Comparison of ENCODE assay signal across 8 cellular contexts in the genomic region with DNA sequence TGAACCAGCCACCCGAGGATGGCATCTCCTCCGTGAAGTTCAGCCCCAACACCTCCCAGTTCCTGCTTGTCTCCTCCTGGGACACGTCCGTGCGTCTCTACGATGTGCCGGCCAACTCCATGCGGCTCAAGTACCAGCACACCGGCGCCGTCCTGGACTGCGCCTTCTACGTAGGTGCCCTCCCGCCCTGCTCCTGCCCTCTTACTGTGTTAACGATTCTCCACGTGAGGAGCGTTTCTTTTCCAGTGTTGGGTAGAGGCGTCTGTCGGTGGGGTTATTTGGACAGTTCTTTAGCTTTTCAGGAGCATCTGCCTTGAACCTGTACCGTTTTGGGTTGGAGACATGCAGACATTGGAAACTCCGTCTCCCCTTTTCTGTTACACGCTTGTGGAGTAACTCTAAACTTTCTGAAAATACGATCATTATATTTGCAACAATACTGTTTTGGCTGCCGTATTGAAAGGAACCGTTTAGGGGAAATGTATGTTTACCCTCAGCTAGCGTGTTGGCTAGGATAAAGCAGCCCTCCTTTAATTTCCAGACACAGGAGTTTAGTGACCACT. TPM values are rescaled to one million over a fixed set of nuclear protein-coding genes. Genes with fewer than 3 reads are reported as not detected.
DNase-seq lines count a peak whose midpoint lies in the region; ATAC-seq and TF ChIP-seq lines count a peak whose summit lies in the region.

No MANE protein-coding gene starts in this region.

- peak overlapping the region; percentile 94 for H3K9ac ChIP-seq in iPS-15b (ENCODE audit: low read depth, low read length)

- peak overlapping the region; percentile 92 for H3K4me3 Mint-ChIP-seq in Caco-2 (ENCODE audit: unreplicated experiment)
- H3K4me3 Mint-ChIP-seq in activated naive CD4-positive, alpha-beta T cell treated with anti-CD3 and anti-CD28 coated beads, Interleukin-2, amount 50 U/mL, for 24 hours, result peak overlapping the region; percentile 99
- peak overlapping the region; percentile 93 to 100 for H3K4me3 Mint-ChIP-seq in stimulated activated naive B cell treated with anti-CD40 and anti-IgM and Interleukin-4, amounts not matched to agents 10 μg/mL and 1 μg/mL and 100 μg/mL, for 72 hours

- TF ChIP-seq CTCF in Caco-2 (IDR thresholded peaks at IDR 0.05; ENCODE audit: insufficient read depth in 1 of 2, low read depth in 1 of 2, low read length in 1 of 2, severe bottlenecking in 1 of 2, unreplicated experiment in 1 of 2), result no peak

- BruUV-seq in Caco-2 (replicated peaks; lab: Mats Ljungman, UMichigan), result no TSS peak

- no peaks in the 10 kb centered on the region for H3K36me3 ChIP-seq in Caco-2 (ENCODE audit: control insufficient read depth, insufficient read depth, low read length)
- no peaks in the 10 kb centered on the region for H3K36me3 ChIP-seq in iPS-15b (ENCODE audit: control insufficient read depth, insufficient read depth, low read length)

- intact Hi-C loops in Caco-2 (cut with micrococcal nuclease; ENCODE audit: unreplicated experiment), result loop anchor here (1.0 kb wide), 1 partner anchor 16 kb away; no protein-coding TSS in a partner anchor

- H3K27me3 ChIP-seq in Caco-2 (replicated peaks; ENCODE audit: control insufficient read depth, insufficient read depth, low read length) (no peaks in the 10 kb centered on the region), iPS-15b (ENCODE audit: control insufficient read depth, insufficient read depth, low read length) (peaks cover 37% of the 10 kb centered on the region)

- H3K27ac Mint-ChIP-seq in Caco-2 (ENCODE audit: unreplicated experiment), result peak overlapping the region; percentile 88
- peak overlapping the region; percentile 95 for H3K27ac Mint-ChIP-seq in activated naive CD4-positive, alpha-beta T cell treated with anti-CD3 and anti-CD28 coated beads, Interleukin-2, amount 50 U/mL, for 24 hours
- peak overlapping the region; percentile 99 for H3K27ac Mint-ChIP-seq in stimulated activated naive B cell treated with anti-CD40 and anti-IgM and Interleukin-4, amounts not matched to agents 10 μg/mL and 1 μg/mL and 100 μg/mL, for 72 hours

- peak overlapping the region; percentile 61 for H3K4me3 ChIP-seq in Caco-2 (ENCODE audit: low read depth, low read length)
- peak overlapping the region; percentile 93 for H3K4me3 ChIP-seq in iPS-15b (ENCODE audit: low read depth, low read length)

- POLR2A ChIA-PET in Caco-2 (lab: Charles Lee), result no interaction called here

- peaks cover 65% of the 10 kb centered on the region for H3K36me3 Mint-ChIP-seq in Caco-2 (ENCODE audit: insufficient read depth, unreplicated experiment)
- H3K36me3 Mint-ChIP-seq in activated naive CD4-positive, alpha-beta T cell treated with anti-CD3 and anti-CD28 coated beads, Interleukin-2, amount 50 U/mL, for 24 hours, result peaks cover 18% of the 10 kb centered on the region
- H3K36me3 Mint-ChIP-seq in stimulated activated naive B cell treated with anti-CD40 and anti-IgM and Interleukin-4, amounts not matched to agents 10 μg/mL and 1 μg/mL and 100 μg/mL, for 72 hours, result peaks cover 29 to 36% of the 10 kb centered on the region in 2 donors

- peaks cover 24% of the 10 kb centered on the region for H3K4me1 Mint-ChIP-seq in Caco-2 (ENCODE audit: low read depth, unreplicated experiment)
- H3K4me1 Mint-ChIP-seq in activated naive CD4-positive, alpha-beta T cell treated with anti-CD3 and anti-CD28 coated beads, Interleukin-2, amount 50 U/mL, for 24 hours, result peaks cover 73% of the 10 kb centered on the region
- peaks cover 16 to 43% of the 10 kb centered on the region in 2 donors for H3K4me1 Mint-ChIP-seq in stimulated activated naive B cell treated with anti-CD40 and anti-IgM and Interleukin-4, amounts not matched to agents 10 μg/mL and 1 μg/mL and 100 μg/mL, for 72 hours

- H3K9me3 Mint-ChIP-seq in Caco-2 (ENCODE audit: unreplicated experiment), result no peaks in the 10 kb centered on the region
- H3K9me3 Mint-ChIP-seq in activated naive CD4-positive, alpha-beta T cell treated with anti-CD3 and anti-CD28 coated beads, Interleukin-2, amount 50 U/mL, for 24 hours, result no peaks in the 10 kb centered on the region
- H3K9me3 Mint-ChIP-seq in stimulated activated naive B cell treated with anti-CD40 and anti-IgM and Interleukin-4, amounts not matched to agents 10 μg/mL and 1 μg/mL and 100 μg/mL, for 72 hours, result no peaks in the 10 kb centered on the region

- DNase-seq in Caco-2, result peak; percentile 53 to 65
- peak; percentile 65 for DNase-seq in HK-2 (ENCODE audit: unreplicated experiment)
- no peak for DNase-seq in stimulated activated naive B cell treated with anti-CD40 and anti-IgM and Interleukin-4, amounts not matched to agents 10 μg/mL and 1 μg/mL and 100 μg/mL, for 72 hours
- no peak for DNase-seq in ecto neural progenitor cell (ENCODE audit: low spot score)
- no peak for DNase-seq in NCI-H524 treated with DMSO at 0.1 percent for 48 hours (lab: John Stamatoyannopoulos, UW)

- ATAC-seq in GM21360 (IDR thresholded peaks at IDR 0.05; ENCODE audit: unreplicated experiment), result peak; percentile 8
- peak; percentile 18 to 27 for ATAC-seq in stimulated activated naive B cell treated with anti-CD40 and anti-IgM and Interleukin-4, amounts not matched to agents 10 μg/mL and 1 μg/mL and 100 μg/mL, for 72 hours (replicated peaks)

- H3K4me1 ChIP-seq in Caco-2 (peaks cover 33% of the 10 kb centered on the region), iPS-15b (ENCODE audit: control insufficient read depth, insufficient read depth, low read length) (peaks cover 19% of the 10 kb centered on the region)

- no peaks in the 10 kb centered on the region for H3K27me3 Mint-ChIP-seq in Caco-2 (ENCODE audit: insufficient read depth, unreplicated experiment)
- peaks cover 4% of the 10 kb centered on the region for H3K27me3 Mint-ChIP-seq in activated naive CD4-positive, alpha-beta T cell treated with anti-CD3 and anti-CD28 coated beads, Interleukin-2, amount 50 U/mL, for 24 hours
- H3K27me3 Mint-ChIP-seq in stimulated activated naive B cell treated with anti-CD40 and anti-IgM and Interleukin-4, amounts not matched to agents 10 μg/mL and 1 μg/mL and 100 μg/mL, for 72 hours, result peaks cover 6 to 15% of the 10 kb centered on the region in 2 donors

- CTCF ChIA-PET in Caco-2 (lab: Charles Lee), result interaction anchor here (1.6 kb wide), 1 partner anchor 15 kb away, joined by 8 read pairs; no protein-coding TSS in a partner anchor

- H3K9me3 ChIP-seq in Caco-2, result no peaks in the 10 kb centered on the region
- no peaks in the 10 kb centered on the region for H3K9me3 ChIP-seq in iPS-15b (ENCODE audit: control insufficient read depth, insufficient read depth, low read length)

RNA-seq across cellular contexts. Expression of gene BUB3, which starts 0.8 kb away (rescaled TPM):
- 129 and 141 TPM in 2 replicates for total RNA-seq in Caco-2 (2022)

RNA-seq across cellular contexts. Expression of gene HMX2, which starts 7.1 kb away (rescaled TPM):
- 1.4 and 1.7 TPM in 2 replicates for total RNA-seq in Caco-2 (2022)

RNA-seq across cellular contexts. Expression of gene HMX3, which starts 19.3 kb away (rescaled TPM):
- total RNA-seq in Caco-2 (2022), result not detected in 2 replicates

Comparison
In these comparisons a context has a peak if more than half of its experiments do, and no peak if none do; other contexts are left out.
1. DNase-seq: peak in Caco-2 (2 of 2) and HK-2 (single experiment); none in stimulated activated naive B cell treated with anti-CD40 and anti-IgM and Interleukin-4, amounts not matched to agents 10 μg/mL and 1 μg/mL and 100 μg/mL, for 72 hours (single experiment), ecto neural progenitor cell (single experiment) and NCI-H524 treated with DMSO at 0.1 percent for 48 hours (single experiment).
2. Peak in every context shown above with its lines, with median percentiles within 50 percentile points of each other: H3K27ac Mint-ChIP-seq and H3K4me3 Mint-ChIP-seq.